26 cellular contexts compared by ENCODE assay signal in genomic region chr2:193527146-193527545, GRCh38.
"Had no signal": no experiment of that assay in that cellular context is flagged by ENCODE, and none has a peak within 500 bp of the region (broad histone marks: within the 10 kb centered on the region; RNA-seq: fewer than 3 reads in every experiment).

No MANE protein-coding gene starts in this region.

- H3K36me3 ChIP-seq: breast epithelium, thoracic aorta, vagina had no signal

- ATAC-seq: activated T-cell treated with anti-CD3 and anti-CD28 coated beads, Interleukin-2, amount 50 U/mL, for 72 hours; foreskin keratinocyte; left ventricle myocardium superior; natural killer cell had no signal

- H3K27me3 Mint-ChIP-seq: activated CD4-positive, alpha-beta memory T cell treated with anti-CD3 and anti-CD28 coated beads for 36 hours; activated naive CD8-positive, alpha-beta T cell treated with anti-CD3 and anti-CD28 coated beads, Interleukin-2, amount 10 ng/mL, durations not matched to agents 7 days and 5 days; progenitor cell of endocrine pancreas; type B pancreatic cell had no signal

- H3K36me3 Mint-ChIP-seq: activated CD4-positive, alpha-beta memory T cell treated with anti-CD3 and anti-CD28 coated beads for 36 hours; activated naive CD8-positive, alpha-beta T cell treated with anti-CD3 and anti-CD28 coated beads, Interleukin-2, amount 10 ng/mL, durations not matched to agents 7 days and 5 days; immature natural killer cell; natural killer cell; type B pancreatic cell had no signal

- H3K9me3 Mint-ChIP-seq: activated naive CD4-positive, alpha-beta T cell treated with anti-CD3 and anti-CD28 coated beads for 36 hours; activated naive CD8-positive, alpha-beta T cell treated with anti-CD3 and anti-CD28 coated beads, Interleukin-2, amount 10 ng/mL, durations not matched to agents 7 days and 5 days; activated T-cell treated with anti-CD3 and anti-CD28 coated beads, Interleukin-2, amount 50 U/mL, for 72 hours; type B pancreatic cell had no signal

- H3K4me1 Mint-ChIP-seq: natural killer cell had no signal

- H3K27ac Mint-ChIP-seq: activated CD4-positive, alpha-beta memory T cell treated with anti-CD3 and anti-CD28 coated beads for 36 hours; activated naive CD4-positive, alpha-beta T cell treated with anti-CD3 and anti-CD28 coated beads for 36 hours; activated naive CD8-positive, alpha-beta T cell treated with anti-CD3 and anti-CD28 coated beads, Interleukin-2, amount 10 ng/mL, durations not matched to agents 7 days and 5 days; activated T-cell treated with anti-CD3 and anti-CD28 coated beads, Interleukin-2, amount 50 U/mL, for 72 hours; endodermal cell; immature natural killer cell; natural killer cell; progenitor cell of endocrine pancreas; type B pancreatic cell had no signal

- H3K4me1 ChIP-seq: breast epithelium, foreskin keratinocyte, vagina had no signal

- H3K4me3 Mint-ChIP-seq: activated CD4-positive, alpha-beta memory T cell treated with anti-CD3 and anti-CD28 coated beads for 36 hours; activated naive CD4-positive, alpha-beta T cell treated with anti-CD3 and anti-CD28 coated beads for 36 hours; activated naive CD8-positive, alpha-beta T cell treated with anti-CD3 and anti-CD28 coated beads, Interleukin-2, amount 10 ng/mL, durations not matched to agents 7 days and 5 days; activated T-cell treated with anti-CD3 and anti-CD28 coated beads, Interleukin-2, amount 50 U/mL, for 72 hours; endodermal cell; immature natural killer cell; natural killer cell; type B pancreatic cell had no signal

- H3K27ac ChIP-seq: breast epithelium, coronary artery, epithelial cell of prostate, foreskin keratinocyte, thoracic aorta, vagina had no signal

- H3K4me3 ChIP-seq: breast epithelium, coronary artery, thoracic aorta, vagina had no signal

- H3K27me3 ChIP-seq: breast epithelium, foreskin keratinocyte, vagina had no signal

- DNase-seq: activated CD4-positive, alpha-beta memory T cell treated with anti-CD3 and anti-CD28 coated beads for 36 hours; activated CD4-positive, alpha-beta T cell treated with anti-CD3 and anti-CD28 coated beads for 48 hours; activated CD4-positive, CD25-positive, alpha-beta regulatory T cell; activated effector memory CD4-positive, alpha-beta T cell treated with Interleukin-2 at 50 U/mL for 16 hours; activated naive CD4-positive, alpha-beta T cell treated with anti-CD3 and anti-CD28 coated beads for 36 hours; activated naive CD8-positive, alpha-beta T cell treated with anti-CD3 and anti-CD28 coated beads, Interleukin-2, amount 10 ng/mL, durations not matched to agents 7 days and 5 days; activated T-cell treated with anti-CD3 and anti-CD28 coated beads, Interleukin-2, amount 50 U/mL, for 72 hours; amniotic stem cell; endodermal cell; foreskin keratinocyte; immature natural killer cell; kidney glomerular epithelial cell; left ventricle myocardium superior; midbrain; natural killer cell; stimulated activated CD4-positive, alpha-beta T cell treated with anti-CD3 and anti-CD28 coated beads, Interleukin-2, amount 100 ng/mL, for 48 hours; stimulated activated CD8-positive, alpha-beta memory T cell treated with anti-CD3 and anti-CD28 coated beads, Interleukin-4, amount 100 ng/mL, for 48 hours; stimulated activated naive CD4-positive, alpha-beta T cell; T1000 had no signal
